ENCODE assay signal across 2 cellular contexts in genomic region chr3:163776753-163777152, GRCh38.
TF ChIP-seq lines count a peak whose summit lies in the region.

No MANE protein-coding gene starts in this region.

TF ChIP-seq in SK-N-SH treated with all-trans-retinoic acid at 6 μM for 48 hours, 23 proteins besides CTCF, POLR2A, EP300 and RAD21 (continued from another document):
- TF ChIP-seq PATZ1 (CRISPR knock-in tag; IDR thresholded peaks at IDR 0.05; ENCODE audit: borderline replicate concordance) = no peak

TF ChIP-seq in SK-N-SH, 30 proteins besides CTCF, POLR2A, EP300 and RAD21 (continued from another document):
- TF ChIP-seq MEF2A (IDR thresholded peaks at IDR 0.05; ENCODE audit: borderline replicate concordance, low read depth) (no peak), PBX3 (IDR thresholded peaks at IDR 0.05) (no peak), GATA2 (CRISPR knock-in tag; IDR thresholded peaks at IDR 0.05) (no peak)
